In the genomic region with DNA sequence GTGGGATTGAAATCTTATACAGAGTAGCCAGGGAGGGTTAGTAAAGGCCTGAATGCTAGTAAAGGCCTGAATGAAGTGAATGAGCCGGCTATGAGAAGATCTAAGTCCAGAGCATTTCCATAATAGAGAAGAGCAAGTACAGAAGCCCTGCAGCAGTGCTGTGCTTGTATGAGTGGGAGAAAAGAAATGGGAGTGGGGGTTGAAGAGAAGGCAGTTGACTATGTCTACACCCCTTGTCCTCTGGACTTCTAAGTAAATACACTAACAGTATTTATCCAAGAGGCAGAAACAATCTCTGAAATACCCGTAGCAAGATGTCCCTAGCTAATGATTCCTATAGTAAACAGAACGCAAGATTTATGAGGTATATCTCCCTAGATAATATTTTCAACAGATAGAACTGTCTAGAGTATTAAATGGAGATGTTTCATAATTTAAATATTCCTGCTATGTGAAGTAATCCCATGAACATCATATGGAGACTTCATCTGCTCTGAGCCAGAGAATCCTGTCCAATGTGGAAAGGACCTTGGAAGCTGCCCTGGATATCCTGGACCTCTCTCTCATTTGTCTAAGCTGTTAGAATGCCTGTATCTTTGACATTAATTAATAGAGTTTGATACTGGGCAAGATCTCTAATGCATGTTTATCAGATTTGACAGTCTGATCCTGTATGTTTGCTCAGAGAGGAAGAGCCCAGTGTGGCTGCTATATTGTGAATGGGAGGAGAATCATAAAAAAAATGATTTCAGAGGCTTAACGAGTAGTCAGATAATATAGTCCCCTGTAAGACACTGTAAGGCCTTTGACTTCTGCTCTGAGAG, we compare ENCODE assay signal across 26 cellular contexts.
"Had no signal": no experiment of that assay in that cellular context is flagged by ENCODE, and none has a peak within 500 bp of the region (broad histone marks: within the 10 kb centered on the region; RNA-seq: fewer than 3 reads in every experiment).

No MANE protein-coding gene starts in this region.

- H3K27me3 ChIP-seq: foreskin keratinocyte, heart left ventricle, pancreas, sigmoid colon, thyroid gland, upper lobe of left lung had no signal

- H3K27me3 Mint-ChIP-seq: activated CD4-positive, alpha-beta T cell treated with anti-CD3 and anti-CD28 coated beads for 36 hours; activated naive CD4-positive, alpha-beta T cell treated with anti-CD3 and anti-CD28 coated beads, Interleukin-2, amount 10 ng/mL, durations not matched to agents 7 days and 5 days; activated naive CD8-positive, alpha-beta T cell treated with anti-CD3 and anti-CD28 coated beads, Interleukin-2, amount 10 ng/mL, durations not matched to agents 7 days and 5 days; naive thymus-derived CD4-positive, alpha-beta T cell; stimulated activated naive CD8-positive, alpha-beta T cell treated with anti-CD3 and anti-CD28 coated beads, Interleukin-15, amount 100 ng/mL, for 72 hours had no signal

- FAIRE-seq: pancreas, small intestine had no signal

- H3K4me3 Mint-ChIP-seq: activated CD4-positive, alpha-beta T cell treated with anti-CD3 and anti-CD28 coated beads for 36 hours; activated naive CD4-positive, alpha-beta T cell treated with anti-CD3 and anti-CD28 coated beads, Interleukin-2, amount 10 ng/mL, durations not matched to agents 7 days and 5 days; activated naive CD8-positive, alpha-beta T cell treated with anti-CD3 and anti-CD28 coated beads, Interleukin-2, amount 10 ng/mL, durations not matched to agents 7 days and 5 days; endodermal cell; mesothelial cell of epicardium; naive thymus-derived CD4-positive, alpha-beta T cell; stimulated activated effector memory CD8-positive, alpha-beta T cell treated with anti-CD3 and anti-CD28 coated beads, Interleukin-12 subunit alpha, Interleukin-12 subunit beta, amount 100 ng/mL, for 72 hours; stimulated activated naive CD8-positive, alpha-beta T cell treated with anti-CD3 and anti-CD28 coated beads, Interleukin-15, amount 100 ng/mL, for 72 hours; T-helper 2 cell treated with Interferon-gamma antibody and Interleukin-4, amounts not matched to agents 5 μg/mL and 100 μg/mL, for 36 hours had no signal

- H3K27ac Mint-ChIP-seq: activated CD4-positive, alpha-beta T cell treated with anti-CD3 and anti-CD28 coated beads for 36 hours; activated naive CD4-positive, alpha-beta T cell treated with anti-CD3 and anti-CD28 coated beads, Interleukin-2, amount 10 ng/mL, durations not matched to agents 7 days and 5 days; activated naive CD8-positive, alpha-beta T cell treated with anti-CD3 and anti-CD28 coated beads, Interleukin-2, amount 10 ng/mL, durations not matched to agents 7 days and 5 days; endodermal cell; mesothelial cell of epicardium; naive thymus-derived CD4-positive, alpha-beta T cell; stimulated activated naive CD8-positive, alpha-beta T cell treated with anti-CD3 and anti-CD28 coated beads, Interleukin-15, amount 100 ng/mL, for 72 hours; T-helper 2 cell treated with Interferon-gamma antibody and Interleukin-4, amounts not matched to agents 5 μg/mL and 100 μg/mL, for 36 hours had no signal

- ATAC-seq: activated CD4-positive, alpha-beta T cell treated with anti-CD3 and anti-CD28 coated beads for 36 hours; esophagus mucosa; foreskin keratinocyte; heart left ventricle; naive thymus-derived CD4-positive, alpha-beta T cell; pancreas; stimulated activated effector memory CD8-positive, alpha-beta T cell treated with anti-CD3 and anti-CD28 coated beads, Interleukin-12 subunit alpha, Interleukin-12 subunit beta, amount 100 ng/mL, for 72 hours; stimulated activated naive CD8-positive, alpha-beta T cell treated with anti-CD3 and anti-CD28 coated beads, Interleukin-15, amount 100 ng/mL, for 72 hours had no signal

- H3K9me3 ChIP-seq: heart left ventricle, pancreas, prostate gland, sigmoid colon, thyroid gland, upper lobe of left lung had no signal

- H3K4me1 Mint-ChIP-seq: activated naive CD4-positive, alpha-beta T cell treated with anti-CD3 and anti-CD28 coated beads, Interleukin-2, amount 10 ng/mL, durations not matched to agents 7 days and 5 days; activated naive CD8-positive, alpha-beta T cell treated with anti-CD3 and anti-CD28 coated beads, Interleukin-2, amount 10 ng/mL, durations not matched to agents 7 days and 5 days; stimulated activated effector memory CD8-positive, alpha-beta T cell treated with anti-CD3 and anti-CD28 coated beads, Interleukin-12 subunit alpha, Interleukin-12 subunit beta, amount 100 ng/mL, for 72 hours had no signal

- H3K4me1 ChIP-seq: foreskin keratinocyte, pancreas, prostate gland had no signal

- H3K4me3 ChIP-seq: heart left ventricle, pancreas, prostate gland, sigmoid colon, thyroid gland, upper lobe of left lung had no signal

- H3K36me3 ChIP-seq: heart left ventricle, pancreas, prostate gland, sigmoid colon, thyroid gland, upper lobe of left lung had no signal

- H3K36me3 Mint-ChIP-seq: activated naive CD4-positive, alpha-beta T cell treated with anti-CD3 and anti-CD28 coated beads, Interleukin-2, amount 10 ng/mL, durations not matched to agents 7 days and 5 days; mesothelial cell of epicardium; stimulated activated effector memory CD8-positive, alpha-beta T cell treated with anti-CD3 and anti-CD28 coated beads, Interleukin-12 subunit alpha, Interleukin-12 subunit beta, amount 100 ng/mL, for 72 hours had no signal

- H3K9me3 Mint-ChIP-seq: activated naive CD4-positive, alpha-beta T cell treated with anti-CD3 and anti-CD28 coated beads, Interleukin-2, amount 10 ng/mL, durations not matched to agents 7 days and 5 days; endodermal cell; mesothelial cell of epicardium; naive thymus-derived CD4-positive, alpha-beta T cell; stimulated activated effector memory CD8-positive, alpha-beta T cell treated with anti-CD3 and anti-CD28 coated beads, Interleukin-12 subunit alpha, Interleukin-12 subunit beta, amount 100 ng/mL, for 72 hours; stimulated activated naive CD8-positive, alpha-beta T cell treated with anti-CD3 and anti-CD28 coated beads, Interleukin-15, amount 100 ng/mL, for 72 hours; T-helper 2 cell treated with Interferon-gamma antibody and Interleukin-4, amounts not matched to agents 5 μg/mL and 100 μg/mL, for 36 hours had no signal

- DNase-seq: activated CD4-positive, alpha-beta T cell treated with anti-CD3 and anti-CD28 coated beads for 36 hours; activated CD4-positive, alpha-beta T cell treated with anti-CD3 and anti-CD28 coated beads, Interleukin-2, amount 50 U/mL, for 48 hours; activated CD4-positive, CD25-positive, alpha-beta regulatory T cell; activated CD8-positive, alpha-beta memory T cell treated with anti-CD3 and anti-CD28 coated beads for 24 hours; activated gamma-delta T cell; activated naive CD4-positive, alpha-beta T cell treated with anti-CD3 and anti-CD28 coated beads, Interleukin-2, amount 10 ng/mL, durations not matched to agents 7 days and 5 days; activated naive CD8-positive, alpha-beta T cell treated with anti-CD3 and anti-CD28 coated beads, Interleukin-2, amount 10 ng/mL, durations not matched to agents 7 days and 5 days; amniotic stem cell; caudate nucleus; endodermal cell; foreskin keratinocyte; heart left ventricle; naive thymus-derived CD4-positive, alpha-beta T cell; pancreas; retina; sigmoid colon; small intestine; stimulated activated CD4-positive, alpha-beta T cell treated with anti-CD3 and anti-CD28 coated beads, Interleukin-4, amount 100 ng/mL, for 24 hours; stimulated activated naive CD8-positive, alpha-beta T cell treated with anti-CD3 and anti-CD28 coated beads, Interleukin-15, amount 100 ng/mL, for 72 hours; thyroid gland; upper lobe of left lung had no signal

- H3K27ac ChIP-seq: foreskin keratinocyte, heart left ventricle, pancreas, sigmoid colon, thyroid gland had no signal
